11 cellular contexts compared by ENCODE assay signal in the genomic region with DNA sequence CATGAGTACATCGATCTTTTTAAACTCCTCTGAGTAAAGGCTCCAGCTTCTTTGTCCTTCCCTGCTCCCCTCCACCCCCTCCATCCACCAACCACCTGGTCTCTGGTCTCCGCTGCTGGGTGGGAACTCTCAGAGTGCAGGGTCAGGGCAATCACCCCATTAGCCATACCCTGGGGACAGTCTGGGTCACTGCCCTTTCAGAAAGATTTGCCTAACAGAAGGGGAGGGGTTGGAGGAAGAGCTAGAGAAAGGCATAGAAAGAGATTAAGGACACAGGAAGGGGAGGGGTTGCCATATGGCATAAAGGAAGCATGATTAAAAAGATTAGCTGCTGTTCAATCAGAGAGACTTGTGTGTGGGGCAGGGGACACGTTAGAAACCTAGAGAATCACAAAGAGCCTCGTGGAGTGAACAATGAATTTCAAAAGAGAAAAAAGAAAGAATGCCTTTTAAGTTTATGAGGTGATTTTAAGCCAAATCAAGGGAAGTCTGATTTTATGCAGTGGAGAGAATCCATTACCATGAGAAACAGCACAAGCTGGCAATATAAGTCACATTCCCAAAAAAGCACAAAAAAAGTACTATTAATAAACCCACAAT.
DNase-seq lines count a peak whose midpoint lies in the region; ATAC-seq and TF ChIP-seq lines count a peak whose summit lies in the region.
"Had no signal": no experiment of that assay in that cellular context is flagged by ENCODE, and none has a peak within 500 bp of the region (broad histone marks: within the 10 kb centered on the region; RNA-seq: fewer than 3 reads in every experiment).

No MANE protein-coding gene starts in this region.

- H3K9me3 Mint-ChIP-seq in HFFc6 = no peaks in the 10 kb centered on the region
- H3K9me3 Mint-ChIP-seq in mesothelial cell of epicardium = peaks cover under 1% of the 10 kb centered on the region

- H3K27ac Mint-ChIP-seq in HFFc6 (peak overlapping the region; percentile 97), mesothelial cell of epicardium (peak overlapping the region; percentile 5)

- TF ChIP-seq CTCF in HFFc6 (IDR thresholded peaks at IDR 0.05) (no peak), mesothelial cell of epicardium (IDR thresholded peaks at IDR 0.05; ENCODE audit: unreplicated experiment) (no peak), GM13976 (IDR thresholded peaks at IDR 0.05; ENCODE audit: borderline replicate concordance, control extremely low read depth, extremely low read depth, insufficient read depth, missing control alignments) (no peak)

- ATAC-seq in GM18861 (IDR thresholded peaks at IDR 0.05; ENCODE audit: unreplicated experiment) = peak; percentile 87

- H3K36me3 Mint-ChIP-seq in HFFc6 (ENCODE audit: low read depth) = no peaks in the 10 kb centered on the region
- H3K36me3 Mint-ChIP-seq in mesothelial cell of epicardium = no peaks in the 10 kb centered on the region

- H3K4me3 Mint-ChIP-seq in HFFc6 (peak overlapping the region; percentile 12; the same call in 1 of the 2 replicates), mesothelial cell of epicardium (no peak overlapping the region)

- in situ Hi-C loops in GM13976 (cut with MboI; ENCODE audit: low sequenced_read_pairs, unreplicated experiment) = no loop called here

- H3K4me1 Mint-ChIP-seq in HFFc6 (ENCODE audit: low read depth) (peaks cover 44% of the 10 kb centered on the region), mesothelial cell of epicardium (peaks cover 23% of the 10 kb centered on the region)

- DNase-seq in HFFc6 (no peak), NCI-H2171 (lab: John Stamatoyannopoulos, UW) (peak; percentile 49), mesothelial cell of epicardium (ENCODE audit: low spot score in 2 of 2, unreplicated experiment in 2 of 2) (no peak), NCI-H446 (lab: John Stamatoyannopoulos, UW) (no peak), GM13976 (ENCODE audit: low spot score) (no peak), NCI-H226 (no peak), HPDE6-E6E7 (ENCODE audit: extremely low spot score) (no peak)
- DNase-seq: activated gamma-delta T cell, KG1, SHP77 treated with DMSO at 0.1 percent for 48 hours had no signal

- H3K27me3 Mint-ChIP-seq in HFFc6 (ENCODE audit: insufficient read depth) (no peaks in the 10 kb centered on the region; the same call in 1 of the 2 replicates), mesothelial cell of epicardium (ENCODE audit: low read depth) (no peaks in the 10 kb centered on the region)
